23 cellular contexts compared by ENCODE assay signal in the genomic region with DNA sequence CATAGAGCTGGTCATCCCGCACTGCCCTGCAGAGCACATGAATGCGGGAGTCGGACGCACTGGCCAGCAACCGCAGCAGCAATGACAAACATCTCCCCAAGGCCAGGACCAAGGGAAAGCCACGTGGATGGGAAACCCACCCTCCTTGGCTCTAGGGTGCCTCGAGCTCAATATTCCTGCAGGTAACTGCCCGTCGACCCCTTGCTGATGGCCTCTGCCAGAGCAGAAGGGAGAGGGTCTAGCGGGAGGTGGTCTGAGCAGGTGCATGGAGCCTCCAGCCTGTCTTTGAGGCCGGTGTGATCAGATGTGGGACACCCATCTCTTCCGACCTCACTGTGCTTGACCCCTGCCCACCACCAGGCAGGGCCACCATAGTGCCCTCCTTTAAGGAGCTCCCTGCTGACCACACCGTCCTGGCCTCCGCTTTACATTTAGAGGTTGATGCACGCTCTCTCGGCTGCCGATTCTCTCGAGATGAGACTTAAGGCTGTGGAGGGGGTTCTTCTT.
DNase-seq lines count a peak whose midpoint lies in the region; ATAC-seq and TF ChIP-seq lines count a peak whose summit lies in the region.
"Had no signal": no experiment of that assay in that cellular context is flagged by ENCODE, and none has a peak within 500 bp of the region (broad histone marks: within the 10 kb centered on the region; RNA-seq: fewer than 3 reads in every experiment).

No MANE protein-coding gene starts in this region.

- H3K9me3 ChIP-seq in spleen (no peaks in the 10 kb centered on the region), esophagus muscularis mucosa (no peaks in the 10 kb centered on the region)

- H3K4me1 ChIP-seq in spleen: no peaks in the 10 kb centered on the region
- no peaks in the 10 kb centered on the region for H3K4me1 ChIP-seq in esophagus muscularis mucosa

- WGBS in spleen, 5 donors: 88 to 93% (median 89%) methylated on average over 18 of the region's 18 CpGs
- WGBS in esophagus muscularis mucosa: 92% methylated on average over 16 of the region's 18 CpGs

- TF ChIP-seq POLR2A in spleen (IDR thresholded peaks at IDR 0.05) (no peak), esophagus muscularis mucosa (IDR thresholded peaks at IDR 0.05; ENCODE audit: low read depth) (no peak)

- TF ChIP-seq EP300 in esophagus muscularis mucosa (IDR thresholded peaks at IDR 0.05): no peak

- H3K27me3 ChIP-seq in spleen (replicated peaks in 1 of 7) (no peaks in the 10 kb centered on the region), esophagus muscularis mucosa (no peaks in the 10 kb centered on the region)

- peak; percentile 8 for DNase-seq in activated CD8-positive, alpha-beta memory T cell treated with anti-CD3 and anti-CD28 coated beads, Interleukin-2, amount 50 U/mL, for 48 hours
- no peak for DNase-seq in activated CD8-positive, alpha-beta memory T cell treated with anti-CD3 and anti-CD28 coated beads, Interleukin-2, amount 50 U/mL, for 4 hours
- DNase-seq in islet precursor cell (peak; percentile 51), spleen (peak; percentile 49), esophagus muscularis mucosa (ENCODE audit: extremely low spot score) (no peak), NCI-H446 treated with DMSO at 0.1 percent for 48 hours (lab: John Stamatoyannopoulos, UW) (no peak)
- DNase-seq: AML-193; Calu3; CD8-positive, alpha-beta memory T cell; DMS53; GDM1; HFFc6; KG1; NCI-H1092; NCI-H1436; NCI-H187 treated with DMSO at 0.1 percent for 48 hours; NCI-H2107; NCI-H69; PC-9; RPMI8226; SHP77 had no signal

- intact Hi-C loops in spleen (cut with DNase I; ENCODE audit: low total_unique reads): no loop called here
- intact Hi-C loops in esophagus muscularis mucosa (cut with DNase I): no loop called here

- TF ChIP-seq CTCF in spleen (IDR thresholded peaks at IDR 0.05 in 8 of 11, conservative IDR thresholded peaks at IDR 0.05 in 3 of 11) (no peak), esophagus muscularis mucosa (IDR thresholded peaks at IDR 0.05) (no peak)

- no peaks in the 10 kb centered on the region for H3K36me3 ChIP-seq in spleen
- no peaks in the 10 kb centered on the region for H3K36me3 ChIP-seq in esophagus muscularis mucosa

- H3K27ac ChIP-seq in spleen (no peak overlapping the region), esophagus muscularis mucosa (replicated peaks in 1 of 4) (no peak overlapping the region)
- H3K27ac ChIP-seq: C4-2B, PC-9 had no signal

- H3K4me3 ChIP-seq in spleen: no peak overlapping the region
- no peak overlapping the region for H3K4me3 ChIP-seq in esophagus muscularis mucosa
- H3K4me3 ChIP-seq: PC-9 had no signal

- ATAC-seq in HG03280 (IDR thresholded peaks at IDR 0.05; ENCODE audit: unreplicated experiment): no peak

Comparison
In these comparisons a context has a peak if more than half of its experiments do, and no peak if none do; other contexts are left out.
1. DNase-seq: peak in activated CD8-positive, alpha-beta memory T cell treated with anti-CD3 and anti-CD28 coated beads, Interleukin-2, amount 50 U/mL, for 48 hours (single experiment), islet precursor cell (single experiment) and spleen (single experiment); none in activated CD8-positive, alpha-beta memory T cell treated with anti-CD3 and anti-CD28 coated beads, Interleukin-2, amount 50 U/mL, for 4 hours (single experiment), esophagus muscularis mucosa (single experiment) and NCI-H446 treated with DMSO at 0.1 percent for 48 hours (single experiment).